In the genomic region with DNA sequence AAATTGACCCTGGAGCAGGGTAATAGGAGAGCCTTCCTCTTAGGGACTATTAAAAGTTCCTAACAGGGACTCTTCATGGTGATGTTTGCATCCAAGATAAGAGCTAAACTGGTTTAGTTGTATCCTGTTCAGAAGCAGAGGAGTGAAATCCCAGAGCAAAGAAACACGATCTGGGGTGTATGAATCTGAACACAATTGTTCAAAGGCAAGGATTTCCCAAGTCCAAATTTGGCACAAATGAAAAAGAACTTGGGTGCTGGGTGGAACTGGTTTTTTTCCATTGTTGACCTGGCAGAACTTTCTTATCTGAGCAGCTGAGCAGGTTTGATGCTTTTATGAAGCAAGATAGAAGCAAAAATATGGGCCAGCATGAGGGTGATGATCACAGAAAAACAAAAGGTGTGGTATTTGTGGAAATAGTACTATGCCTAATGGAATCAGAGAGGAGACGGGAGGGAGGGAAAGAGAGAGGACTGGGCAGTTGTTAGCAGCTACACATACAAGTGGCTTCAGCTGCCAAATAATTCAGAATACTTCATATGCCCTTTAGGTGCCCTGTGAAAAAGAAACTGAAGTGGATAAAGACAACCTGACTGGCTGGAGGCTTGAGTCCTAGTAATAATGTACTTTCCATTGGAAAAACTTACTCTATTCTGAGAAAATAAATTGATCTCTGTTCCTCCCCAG, we compare ENCODE assay signal across 1 cellular context.
A peak's percentile ranks its signal among the peaks of the same experiment; 100 is the strongest.
TF ChIP-seq lines count a peak whose summit lies in the region.

No MANE protein-coding gene starts in this region.

TF ChIP-seq in HepG2, 621 proteins besides CTCF, POLR2A, EP300 and RAD21 (continues in another document):
- no peak for TF ChIP-seq ZNF577 (CRISPR knock-in tag; IDR thresholded peaks at IDR 0.05; ENCODE audit: borderline replicate concordance, low read depth)
- TF ChIP-seq HNF4A (CRISPR knock-in tag; IDR thresholded peaks at IDR 0.05): peak; percentile 17; the same call in 1 of the 2 replicates
- TF ChIP-seq POLR2G (IDR thresholded peaks at IDR 0.05; ENCODE audit: low read depth, low read length): peak; percentile 56
- TF ChIP-seq, protein P1, sequence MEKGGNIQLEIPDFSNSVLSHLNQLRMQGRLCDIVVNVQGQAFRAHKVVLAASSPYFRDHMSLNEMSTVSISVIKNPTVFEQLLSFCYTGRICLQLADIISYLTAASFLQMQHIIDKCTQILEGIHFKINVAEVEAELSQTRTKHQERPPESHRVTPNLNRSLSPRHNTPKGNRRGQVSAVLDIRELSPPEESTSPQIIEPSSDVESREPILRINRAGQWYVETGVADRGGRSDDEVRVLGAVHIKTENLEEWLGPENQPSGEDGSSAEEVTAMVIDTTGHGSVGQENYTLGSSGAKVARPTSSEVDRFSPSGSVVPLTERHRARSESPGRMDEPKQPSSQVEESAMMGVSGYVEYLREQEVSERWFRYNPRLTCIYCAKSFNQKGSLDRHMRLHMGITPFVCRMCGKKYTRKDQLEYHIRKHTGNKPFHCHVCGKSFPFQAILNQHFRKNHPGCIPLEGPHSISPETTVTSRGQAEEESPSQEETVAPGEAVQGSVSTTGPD (CRISPR knock-in tag; IDR thresholded peaks at IDR 0.05): no peak
- TF ChIP-seq PPARG (CRISPR knock-in tag; conservative IDR thresholded peaks at IDR 0.05): no peak
- TF ChIP-seq, protein P2, sequence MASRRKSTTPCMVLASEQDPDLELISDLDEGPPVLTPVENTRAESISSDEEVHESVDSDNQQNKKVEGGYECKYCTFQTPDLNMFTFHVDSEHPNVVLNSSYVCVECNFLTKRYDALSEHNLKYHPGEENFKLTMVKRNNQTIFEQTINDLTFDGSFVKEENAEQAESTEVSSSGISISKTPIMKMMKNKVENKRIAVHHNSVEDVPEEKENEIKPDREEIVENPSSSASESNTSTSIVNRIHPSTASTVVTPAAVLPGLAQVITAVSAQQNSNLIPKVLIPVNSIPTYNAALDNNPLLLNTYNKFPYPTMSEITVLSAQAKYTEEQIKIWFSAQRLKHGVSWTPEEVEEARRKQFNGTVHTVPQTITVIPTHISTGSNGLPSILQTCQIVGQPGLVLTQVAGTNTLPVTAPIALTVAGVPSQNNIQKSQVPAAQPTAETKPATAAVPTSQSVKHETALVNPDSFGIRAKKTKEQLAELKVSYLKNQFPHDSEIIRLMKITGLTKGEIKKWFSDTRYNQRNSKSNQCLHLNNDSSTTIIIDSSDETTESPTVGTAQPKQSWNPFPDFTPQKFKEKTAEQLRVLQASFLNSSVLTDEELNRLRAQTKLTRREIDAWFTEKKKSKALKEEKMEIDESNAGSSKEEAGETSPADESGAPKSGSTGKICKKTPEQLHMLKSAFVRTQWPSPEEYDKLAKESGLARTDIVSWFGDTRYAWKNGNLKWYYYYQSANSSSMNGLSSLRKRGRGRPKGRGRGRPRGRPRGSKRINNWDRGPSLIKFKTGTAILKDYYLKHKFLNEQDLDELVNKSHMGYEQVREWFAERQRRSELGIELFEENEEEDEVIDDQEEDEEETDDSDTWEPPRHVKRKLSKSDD (CRISPR knock-in tag; IDR thresholded peaks at IDR 0.05; ENCODE audit: low read depth): no peak
- TF ChIP-seq, protein P3, sequence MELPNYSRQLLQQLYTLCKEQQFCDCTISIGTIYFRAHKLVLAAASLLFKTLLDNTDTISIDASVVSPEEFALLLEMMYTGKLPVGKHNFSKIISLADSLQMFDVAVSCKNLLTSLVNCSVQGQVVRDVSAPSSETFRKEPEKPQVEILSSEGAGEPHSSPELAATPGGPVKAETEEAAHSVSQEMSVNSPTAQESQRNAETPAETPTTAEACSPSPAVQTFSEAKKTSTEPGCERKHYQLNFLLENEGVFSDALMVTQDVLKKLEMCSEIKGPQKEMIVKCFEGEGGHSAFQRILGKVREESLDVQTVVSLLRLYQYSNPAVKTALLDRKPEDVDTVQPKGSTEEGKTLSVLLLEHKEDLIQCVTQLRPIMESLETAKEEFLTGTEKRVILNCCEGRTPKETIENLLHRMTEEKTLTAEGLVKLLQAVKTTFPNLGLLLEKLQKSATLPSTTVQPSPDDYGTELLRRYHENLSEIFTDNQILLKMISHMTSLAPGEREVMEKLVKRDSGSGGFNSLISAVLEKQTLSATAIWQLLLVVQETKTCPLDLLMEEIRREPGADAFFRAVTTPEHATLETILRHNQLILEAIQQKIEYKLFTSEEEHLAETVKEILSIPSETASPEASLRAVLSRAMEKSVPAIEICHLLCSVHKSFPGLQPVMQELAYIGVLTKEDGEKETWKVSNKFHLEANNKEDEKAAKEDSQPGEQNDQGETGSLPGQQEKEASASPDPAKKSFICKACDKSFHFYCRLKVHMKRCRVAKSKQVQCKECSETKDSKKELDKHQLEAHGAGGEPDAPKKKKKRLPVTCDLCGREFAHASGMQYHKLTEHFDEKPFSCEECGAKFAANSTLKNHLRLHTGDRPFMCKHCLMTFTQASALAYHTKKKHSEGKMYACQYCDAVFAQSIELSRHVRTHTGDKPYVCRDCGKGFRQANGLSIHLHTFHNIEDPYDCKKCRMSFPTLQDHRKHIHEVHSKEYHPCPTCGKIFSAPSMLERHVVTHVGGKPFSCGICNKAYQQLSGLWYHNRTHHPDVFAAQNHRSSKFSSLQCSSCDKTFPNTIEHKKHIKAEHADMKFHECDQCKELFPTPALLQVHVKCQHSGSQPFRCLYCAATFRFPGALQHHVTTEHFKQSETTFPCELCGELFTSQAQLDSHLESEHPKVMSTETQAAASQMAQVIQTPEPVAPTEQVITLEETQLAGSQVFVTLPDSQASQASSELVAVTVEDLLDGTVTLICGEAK (IDR thresholded peaks at IDR 0.05): no peak
- TF ChIP-seq, protein P3 (CRISPR knock-in tag; IDR thresholded peaks at IDR 0.05): no peak
- no peak for TF ChIP-seq ZNF350 (CRISPR knock-in tag; IDR thresholded peaks at IDR 0.05; ENCODE audit: borderline replicate concordance, low read depth)
- TF ChIP-seq HOXA7 (CRISPR knock-in tag; IDR thresholded peaks at IDR 0.05): no peak
- no peak for TF ChIP-seq NFKB2 (CRISPR knock-in tag; IDR thresholded peaks at IDR 0.05; ENCODE audit: borderline replicate concordance)
- no peak for TF ChIP-seq ZBTB1 (CRISPR knock-in tag; IDR thresholded peaks at IDR 0.05; ENCODE audit: borderline replicate concordance)
- TF ChIP-seq ZNF616 (CRISPR knock-in tag; IDR thresholded peaks at IDR 0.05; ENCODE audit: low read depth): no peak
- no peak for TF ChIP-seq KMT2A (CRISPR knock-in tag; IDR thresholded peaks at IDR 0.05)
- TF ChIP-seq, protein P4, sequence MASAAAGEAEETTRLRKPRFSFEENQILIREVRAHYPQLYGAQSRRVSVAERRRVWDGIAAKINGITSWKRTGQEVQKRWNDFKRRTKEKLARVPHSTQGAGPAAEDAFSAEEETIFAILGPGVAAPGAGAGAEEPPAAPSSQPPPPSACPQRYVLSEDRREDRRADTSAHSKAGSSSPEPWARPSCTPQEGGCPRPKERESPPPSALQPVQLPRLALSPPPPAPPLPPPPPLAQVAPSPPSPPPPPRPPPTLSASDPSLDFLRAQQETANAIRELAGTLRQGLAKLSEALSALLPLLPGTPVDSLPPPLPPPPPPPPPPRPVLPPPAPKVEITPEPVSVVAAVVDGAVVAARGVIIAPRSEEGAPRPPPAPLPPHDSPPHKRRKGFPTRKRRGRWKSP (CRISPR knock-in tag; IDR thresholded peaks at IDR 0.05): 0 out of 2 replicates have a peak, but pooled peaks have one; percentile 67
- no peak for TF ChIP-seq JUNB (CRISPR knock-in tag; IDR thresholded peaks at IDR 0.05; ENCODE audit: borderline replicate concordance)
- TF ChIP-seq GLI4 (CRISPR knock-in tag; IDR thresholded peaks at IDR 0.05; ENCODE audit: borderline replicate concordance): no peak
- no peak for TF ChIP-seq ETV5 (CRISPR knock-in tag; IDR thresholded peaks at IDR 0.05; ENCODE audit: borderline replicate concordance)
- TF ChIP-seq, protein P5, sequence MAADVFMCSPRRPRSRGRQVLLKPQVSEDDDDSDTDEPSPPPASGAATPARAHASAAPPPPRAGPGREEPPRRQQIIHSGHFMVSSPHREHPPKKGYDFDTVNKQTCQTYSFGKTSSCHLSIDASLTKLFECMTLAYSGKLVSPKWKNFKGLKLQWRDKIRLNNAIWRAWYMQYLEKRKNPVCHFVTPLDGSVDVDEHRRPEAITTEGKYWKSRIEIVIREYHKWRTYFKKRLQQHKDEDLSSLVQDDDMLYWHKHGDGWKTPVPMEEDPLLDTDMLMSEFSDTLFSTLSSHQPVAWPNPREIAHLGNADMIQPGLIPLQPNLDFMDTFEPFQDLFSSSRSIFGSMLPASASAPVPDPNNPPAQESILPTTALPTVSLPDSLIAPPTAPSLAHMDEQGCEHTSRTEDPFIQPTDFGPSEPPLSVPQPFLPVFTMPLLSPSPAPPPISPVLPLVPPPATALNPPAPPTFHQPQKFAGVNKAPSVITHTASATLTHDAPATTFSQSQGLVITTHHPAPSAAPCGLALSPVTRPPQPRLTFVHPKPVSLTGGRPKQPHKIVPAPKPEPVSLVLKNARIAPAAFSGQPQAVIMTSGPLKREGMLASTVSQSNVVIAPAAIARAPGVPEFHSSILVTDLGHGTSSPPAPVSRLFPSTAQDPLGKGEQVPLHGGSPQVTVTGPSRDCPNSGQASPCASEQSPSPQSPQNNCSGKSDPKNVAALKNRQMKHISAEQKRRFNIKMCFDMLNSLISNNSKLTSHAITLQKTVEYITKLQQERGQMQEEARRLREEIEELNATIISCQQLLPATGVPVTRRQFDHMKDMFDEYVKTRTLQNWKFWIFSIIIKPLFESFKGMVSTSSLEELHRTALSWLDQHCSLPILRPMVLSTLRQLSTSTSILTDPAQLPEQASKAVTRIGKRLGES (CRISPR knock-in tag; IDR thresholded peaks at IDR 0.05; ENCODE audit: borderline replicate concordance): no peak
- TF ChIP-seq KDM2A (CRISPR knock-in tag; IDR thresholded peaks at IDR 0.05; ENCODE audit: borderline replicate concordance, low read depth): no peak
- no peak for TF ChIP-seq ZNF782 (CRISPR knock-in tag; IDR thresholded peaks at IDR 0.05; ENCODE audit: borderline replicate concordance)
- TF ChIP-seq ZNF383 (CRISPR knock-in tag; IDR thresholded peaks at IDR 0.05; ENCODE audit: borderline replicate concordance): no peak
- TF ChIP-seq ISX (CRISPR knock-in tag; conservative IDR thresholded peaks at IDR 0.05): no peak
- TF ChIP-seq, protein P6, sequence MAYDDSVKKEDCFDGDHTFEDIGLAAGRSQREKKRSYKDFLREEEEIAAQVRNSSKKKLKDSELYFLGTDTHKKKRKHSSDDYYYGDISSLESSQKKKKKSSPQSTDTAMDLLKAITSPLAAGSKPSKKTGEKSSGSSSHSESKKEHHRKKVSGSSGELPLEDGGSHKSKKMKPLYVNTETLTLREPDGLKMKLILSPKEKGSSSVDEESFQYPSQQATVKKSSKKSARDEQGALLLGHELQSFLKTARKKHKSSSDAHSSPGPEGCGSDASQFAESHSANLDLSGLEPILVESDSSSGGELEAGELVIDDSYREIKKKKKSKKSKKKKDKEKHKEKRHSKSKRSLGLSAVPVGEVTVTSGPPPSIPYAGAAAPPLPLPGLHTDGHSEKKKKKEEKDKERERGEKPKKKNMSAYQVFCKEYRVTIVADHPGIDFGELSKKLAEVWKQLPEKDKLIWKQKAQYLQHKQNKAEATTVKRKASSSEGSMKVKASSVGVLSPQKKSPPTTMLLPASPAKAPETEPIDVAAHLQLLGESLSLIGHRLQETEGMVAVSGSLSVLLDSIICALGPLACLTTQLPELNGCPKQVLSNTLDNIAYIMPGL (CRISPR knock-in tag; IDR thresholded peaks at IDR 0.05; ENCODE audit: borderline replicate concordance in 1 of 2, low read depth in 1 of 2): no peak
- no peak for TF ChIP-seq ZNF343 (CRISPR knock-in tag; IDR thresholded peaks at IDR 0.05)
- TF ChIP-seq, protein P7, sequence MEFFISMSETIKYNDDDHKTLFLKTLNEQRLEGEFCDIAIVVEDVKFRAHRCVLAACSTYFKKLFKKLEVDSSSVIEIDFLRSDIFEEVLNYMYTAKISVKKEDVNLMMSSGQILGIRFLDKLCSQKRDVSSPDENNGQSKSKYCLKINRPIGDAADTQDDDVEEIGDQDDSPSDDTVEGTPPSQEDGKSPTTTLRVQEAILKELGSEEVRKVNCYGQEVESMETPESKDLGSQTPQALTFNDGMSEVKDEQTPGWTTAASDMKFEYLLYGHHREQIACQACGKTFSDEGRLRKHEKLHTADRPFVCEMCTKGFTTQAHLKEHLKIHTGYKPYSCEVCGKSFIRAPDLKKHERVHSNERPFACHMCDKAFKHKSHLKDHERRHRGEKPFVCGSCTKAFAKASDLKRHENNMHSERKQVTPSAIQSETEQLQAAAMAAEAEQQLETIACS (CRISPR knock-in tag; IDR thresholded peaks at IDR 0.05): no peak
